15 cellular contexts compared by ENCODE assay signal in genomic region chr18:63186520-63186919, GRCh38.
DNase-seq lines count a peak whose midpoint lies in the region; ATAC-seq, FAIRE-seq and TF ChIP-seq lines count a peak whose summit lies in the region.
"Had no signal": no experiment of that assay in that cellular context is flagged by ENCODE, and none has a peak within 500 bp of the region (broad histone marks: within the 10 kb centered on the region; RNA-seq: fewer than 3 reads in every experiment).

No MANE protein-coding gene starts in this region.

- TF ChIP-seq EP300 in GM12878 (IDR thresholded peaks at IDR 0.05; ENCODE audit: borderline replicate concordance in 1 of 2, control insufficient read depth in 1 of 2, low read depth in 2 of 2, low read length in 2 of 2) (no peak), tibial nerve (IDR thresholded peaks at IDR 0.05) (no peak)

- TF ChIP-seq RAD21 in GM12878 (IDR thresholded peaks at IDR 0.05; ENCODE audit: insufficient read depth, low read depth, low read length): no peak

- H3K4me1 ChIP-seq in GM12878 (ENCODE audit: control insufficient read depth, insufficient read depth, low read length) (peaks cover 68% of the 10 kb centered on the region), foreskin keratinocyte (peaks cover 4% of the 10 kb centered on the region), tibial nerve (peaks cover 0 to 42% (median 25%) of the 10 kb centered on the region in 4 donors)

- H3K27ac ChIP-seq in GM12878 (ENCODE audit: control insufficient read depth, insufficient read depth): peak overlapping the region; percentile 67
- no peak overlapping the region for H3K27ac ChIP-seq in foreskin keratinocyte
- H3K27ac ChIP-seq in tibial nerve: no peak overlapping the region
- H3K27ac ChIP-seq: lower lobe of right lung had no signal

- DNase-seq in activated naive CD4-positive, alpha-beta T cell treated with anti-CD3 and anti-CD28 coated beads for 36 hours: no peak
- no peak for DNase-seq in activated naive CD4-positive, alpha-beta T cell treated with Interleukin-2 at 50 U/mL for 16 hours
- DNase-seq in GM12878 (ENCODE audit: low read depth, low spot score): no peak
- no peak for DNase-seq in stimulated activated effector memory CD8-positive, alpha-beta T cell treated with anti-CD3 and anti-CD28 coated beads, Interleukin-12 subunit alpha, Interleukin-12 subunit beta, amount 100 ng/mL, for 72 hours (ENCODE audit: low spot score in 2 of 2)
- no peak for DNase-seq in foreskin keratinocyte
- DNase-seq in tibial nerve (ENCODE audit: low spot score in 2 of 2): no peak
- DNase-seq: activated CD4-positive, CD25-positive, alpha-beta regulatory T cell treated with anti-CD3 and anti-CD28 coated beads, Interleukin-2, amount 50 U/mL, for 72 hours; KBM-7; lower lobe of right lung; stimulated activated naive B cell treated with anti-CD40 and anti-IgM and Interleukin-4, amounts not matched to agents 10 μg/mL and 1 μg/mL and 100 μg/mL, for 72 hours had no signal

- no TSS peak for BruUV-seq in GM12878 (replicated peaks; lab: Mats Ljungman, UMichigan)

- SMC1A ChIA-PET in GM12878 (lab: Charles Lee; ENCODE audit: uncharacterized antibody, unreplicated experiment): interaction anchor here (0.7 to 4.5 kb wide), 13 partner anchors 10 to 128 kb away, joined by 3 to 39 read pairs (median 6); no protein-coding TSS in a partner anchor

- peaks cover 2% of the 10 kb centered on the region for H3K9me3 Mint-ChIP-seq in activated naive CD4-positive, alpha-beta T cell treated with anti-CD3 and anti-CD28 coated beads for 36 hours
- H3K9me3 Mint-ChIP-seq in IgD-negative memory B cell: no peaks in the 10 kb centered on the region
- H3K9me3 Mint-ChIP-seq in stimulated activated effector memory CD8-positive, alpha-beta T cell treated with anti-CD3 and anti-CD28 coated beads, Interleukin-12 subunit alpha, Interleukin-12 subunit beta, amount 100 ng/mL, for 72 hours: no peaks in the 10 kb centered on the region
- H3K9me3 Mint-ChIP-seq: stimulated activated naive B cell treated with anti-CD40 and anti-IgM and Interleukin-4, amounts not matched to agents 10 μg/mL and 1 μg/mL and 100 μg/mL, for 72 hours had no signal

- H3K79me2 ChIP-seq in GM12878 (ENCODE audit: control insufficient read depth, insufficient read depth, low read length): peaks cover 85% of the 10 kb centered on the region

- peak overlapping the region; percentile 31; the same call in 1 of the 2 replicates for H3K4me2 ChIP-seq in GM12878 (ENCODE audit: control insufficient read depth, insufficient read depth)

- peaks cover 7% of the 10 kb centered on the region for H3K36me3 Mint-ChIP-seq in activated naive CD4-positive, alpha-beta T cell treated with anti-CD3 and anti-CD28 coated beads for 36 hours (ENCODE audit: low read depth)
- peaks cover 10% of the 10 kb centered on the region for H3K36me3 Mint-ChIP-seq in IgD-negative memory B cell
- H3K36me3 Mint-ChIP-seq in stimulated activated effector memory CD8-positive, alpha-beta T cell treated with anti-CD3 and anti-CD28 coated beads, Interleukin-12 subunit alpha, Interleukin-12 subunit beta, amount 100 ng/mL, for 72 hours: peaks cover 54% of the 10 kb centered on the region

- H3K9me3 ChIP-seq in GM12878 (replicated peaks; ENCODE audit: control insufficient read depth, insufficient read depth, low read length) (no peaks in the 10 kb centered on the region), tibial nerve (no peaks in the 10 kb centered on the region)
- H3K9me3 ChIP-seq: lower lobe of right lung had no signal

- H4K20me1 ChIP-seq in GM12878 (ENCODE audit: control insufficient read depth, insufficient read depth): no peaks in the 10 kb centered on the region

- CTCF ChIA-PET in activated naive CD4-positive, alpha-beta T cell treated with anti-CD3 and anti-CD28 coated beads for 36 hours (lab: Charles Lee): interaction anchor here (0.6 to 1.6 kb wide), 7 partner anchors 8 to 115 kb away, joined by 3 to 4 read pairs (median 3); no protein-coding TSS in a partner anchor
- CTCF ChIA-PET in GM12878 (lab: Yijun Ruan, JAX): interaction anchor here (1.0 to 3.4 kb wide), 7 partner anchors 9 to 131 kb away, joined by 4 to 16 read pairs (median 5); no protein-coding TSS in a partner anchor

- no peaks in the 10 kb centered on the region for H3K27me3 Mint-ChIP-seq in activated naive CD4-positive, alpha-beta T cell treated with anti-CD3 and anti-CD28 coated beads for 36 hours (ENCODE audit: low read depth)
- no peaks in the 10 kb centered on the region for H3K27me3 Mint-ChIP-seq in IgD-negative memory B cell
- H3K27me3 Mint-ChIP-seq: stimulated activated naive B cell treated with anti-CD40 and anti-IgM and Interleukin-4, amounts not matched to agents 10 μg/mL and 1 μg/mL and 100 μg/mL, for 72 hours had no signal

- H3K27ac Mint-ChIP-seq in activated naive CD4-positive, alpha-beta T cell treated with anti-CD3 and anti-CD28 coated beads for 36 hours: peak overlapping the region; percentile 19
- H3K27ac Mint-ChIP-seq in IgD-negative memory B cell: peak overlapping the region; percentile 15 to 87 (median 25)
- peak overlapping the region; percentile 71 for H3K27ac Mint-ChIP-seq in stimulated activated effector memory CD8-positive, alpha-beta T cell treated with anti-CD3 and anti-CD28 coated beads, Interleukin-12 subunit alpha, Interleukin-12 subunit beta, amount 100 ng/mL, for 72 hours

- ATAC-seq in GM12878 (no peak), foreskin keratinocyte (no peak), HG03095 (IDR thresholded peaks at IDR 0.05; ENCODE audit: unreplicated experiment) (no peak)
- ATAC-seq in stimulated activated effector memory CD8-positive, alpha-beta T cell treated with anti-CD3 and anti-CD28 coated beads, Interleukin-12 subunit alpha, Interleukin-12 subunit beta, amount 100 ng/mL, for 72 hours: no peak
- ATAC-seq: lower lobe of right lung; Panc1; sciatic nerve; stimulated activated naive B cell treated with anti-CD40 and anti-IgM and Interleukin-4, amounts not matched to agents 10 μg/mL and 1 μg/mL and 100 μg/mL, for 72 hours had no signal

- no peak for TF ChIP-seq POLR2A in GM12878 (IDR thresholded peaks at IDR 0.05; ENCODE audit: low read depth, low read length)
- TF ChIP-seq POLR2A in tibial nerve (IDR thresholded peaks at IDR 0.05): no peak

- H3K9ac ChIP-seq in GM12878 (ENCODE audit: control insufficient read depth, insufficient read depth, low read length): 0 out of 2 replicates have a peak overlapping the region, but pooled peaks have one; percentile 7

- H3K27me3 ChIP-seq in GM12878 (replicated peaks in 1 of 2; ENCODE audit: control insufficient read depth in 2 of 2, insufficient read depth in 2 of 2, low read length in 1 of 2) (no peaks in the 10 kb centered on the region), foreskin keratinocyte (peaks cover 10% of the 10 kb centered on the region), tibial nerve (no peaks in the 10 kb centered on the region)

- H2AFZ ChIP-seq in GM12878 (ENCODE audit: control insufficient read depth, low read depth, low read length): no peak overlapping the region

- intact Hi-C loops in activated naive CD4-positive, alpha-beta T cell treated with anti-CD3 and anti-CD28 coated beads for 36 hours (cut with micrococcal nuclease): loop anchor here (1.0 kb wide), 1 partner anchor 25 kb away; no protein-coding TSS in a partner anchor
- intact Hi-C loops in GM12878 (cut with micrococcal nuclease; ENCODE audit: unreplicated experiment): no loop called here

- H3K4me1 Mint-ChIP-seq in activated naive CD4-positive, alpha-beta T cell treated with anti-CD3 and anti-CD28 coated beads for 36 hours (ENCODE audit: low read depth): peaks cover 80% of the 10 kb centered on the region
- H3K4me1 Mint-ChIP-seq in IgD-negative memory B cell: peaks cover 49 to 75% (median 71%) of the 10 kb centered on the region in 3 donors
- H3K4me1 Mint-ChIP-seq in stimulated activated effector memory CD8-positive, alpha-beta T cell treated with anti-CD3 and anti-CD28 coated beads, Interleukin-12 subunit alpha, Interleukin-12 subunit beta, amount 100 ng/mL, for 72 hours: peaks cover 86% of the 10 kb centered on the region

- no peak overlapping the region for H3K4me3 ChIP-seq in GM12878
- H3K4me3 ChIP-seq in tibial nerve: no peak overlapping the region
- H3K4me3 ChIP-seq: lower lobe of right lung had no signal

- no peak for TF ChIP-seq CTCF in GM12878 (IDR thresholded peaks at IDR 0.05 in 2 of 3, conservative IDR thresholded peaks at IDR 0.05 in 1 of 3; ENCODE audit: control insufficient read depth in 2 of 3, extremely low read depth in 1 of 3, insufficient read depth in 1 of 3, low read depth in 3 of 3, low read length in 3 of 3)
- no peak for TF ChIP-seq CTCF in foreskin keratinocyte (conservative IDR thresholded peaks at IDR 0.05)
- TF ChIP-seq CTCF in tibial nerve (IDR thresholded peaks at IDR 0.05): no peak

- RAD21 ChIA-PET in GM12878 (lab: Charles Lee; ENCODE audit: unreplicated experiment): interaction anchor here (1.0 to 5.4 kb wide), 10 partner anchors 10 to 132 kb away, joined by 3 to 29 read pairs (median 5); no protein-coding TSS in a partner anchor

- 0% methylated on average over 1 of the region's 1 CpG for WGBS in GM12878 (ENCODE audit: insufficient coverage, insufficient replicate concordance, low lambda C conversion rate, missing lambda C conversion rate)
- 56 to 58% methylated on average over 1 of the region's 1 CpG for WGBS in tibial nerve, 2 donors

- in situ Hi-C loops in GM12878 (cut with MboI): no loop called here

- H3K36me3 ChIP-seq in GM12878 (ENCODE audit: control insufficient read depth in 2 of 2, insufficient read depth in 2 of 2, low read length in 1 of 2) (peaks cover 1 to 4% of the 10 kb centered on the region in 2 experiments; a peak in 3 of 4 replicates), tibial nerve (no peaks in the 10 kb centered on the region)
- H3K36me3 ChIP-seq: lower lobe of right lung had no signal

- FAIRE-seq in GM12878 (lab: Jason Lieb, UNC): no peak
- FAIRE-seq: H54 had no signal

- POLR2A ChIA-PET in GM12878 (lab: Charles Lee): interaction anchor here (0.7 to 2.1 kb wide), 7 partner anchors 9 to 315 kb away, joined by 3 to 12 read pairs (median 5); no protein-coding TSS in a partner anchor

- H3K4me3 Mint-ChIP-seq in activated naive CD4-positive, alpha-beta T cell treated with anti-CD3 and anti-CD28 coated beads for 36 hours: no peak overlapping the region
- peak overlapping the region in 1 of 4 donors; percentile 7 for H3K4me3 Mint-ChIP-seq in IgD-negative memory B cell
- H3K4me3 Mint-ChIP-seq in stimulated activated effector memory CD8-positive, alpha-beta T cell treated with anti-CD3 and anti-CD28 coated beads, Interleukin-12 subunit alpha, Interleukin-12 subunit beta, amount 100 ng/mL, for 72 hours: no peak overlapping the region
- H3K4me3 Mint-ChIP-seq: stimulated activated naive B cell treated with anti-CD40 and anti-IgM and Interleukin-4, amounts not matched to agents 10 μg/mL and 1 μg/mL and 100 μg/mL, for 72 hours had no signal

TF ChIP-seq in GM12878, 131 proteins besides CTCF, POLR2A, EP300 and RAD21 (continues in another document):
- no peak for TF ChIP-seq ZNF622 (IDR thresholded peaks at IDR 0.05)
- no peak for TF ChIP-seq RCOR1 (conservative IDR thresholded peaks at IDR 0.05; ENCODE audit: low read depth, low read length)

Comparison
In these comparisons a context has a peak if more than half of its experiments do, and no peak if none do; other contexts are left out.
1. H3K27ac Mint-ChIP-seq: peak in every context shown above with its lines; median percentile 71 in stimulated activated effector memory CD8-positive, alpha-beta T cell treated with anti-CD3 and anti-CD28 coated beads, Interleukin-12 subunit alpha, Interleukin-12 subunit beta, amount 100 ng/mL, for 72 hours; 25 in IgD-negative memory B cell; 19 in activated naive CD4-positive, alpha-beta T cell treated with anti-CD3 and anti-CD28 coated beads for 36 hours.